In genomic region chr1:150268342-150268705, GRCh38 we compare ENCODE assay signal across 1 cellular context.
TF ChIP-seq lines count a peak whose summit lies in the region.

No MANE protein-coding gene starts in this region.

TF ChIP-seq in GM23338, 12 proteins besides CTCF, POLR2A, EP300 and RAD21 (continued from another document):
- TF ChIP-seq EZH2phosphoT487 (IDR thresholded peaks at IDR 0.05; ENCODE audit: unreplicated experiment) (no peak), ZNF462 (CRISPR knock-in tag; IDR thresholded peaks at IDR 0.05) (no peak), EZH2 (IDR thresholded peaks at IDR 0.05; ENCODE audit: low read depth, unreplicated experiment) (no peak)
